In the genomic region with DNA sequence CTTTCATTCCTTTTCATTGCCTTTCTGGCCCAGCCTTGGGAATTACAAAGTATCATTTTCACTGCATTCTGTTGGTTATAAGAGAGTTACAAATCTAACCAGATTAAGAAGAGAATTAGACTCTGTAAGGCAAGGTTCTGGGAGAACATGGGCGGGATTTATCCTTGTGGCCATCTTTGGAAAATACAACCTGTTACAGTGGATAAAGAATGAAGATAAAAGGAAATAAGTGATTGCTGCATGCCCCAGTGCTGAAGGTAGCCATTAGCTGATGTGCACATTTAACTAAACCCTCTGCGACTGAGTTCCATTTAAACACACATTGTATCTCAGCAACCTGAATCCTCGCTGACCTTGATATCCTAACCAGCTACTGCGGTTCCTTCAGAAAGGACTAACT, we compare ENCODE assay signal across 2 cellular contexts.
TF ChIP-seq lines count a peak whose summit lies in the region.

No MANE protein-coding gene starts in this region.

TF ChIP-seq in A549, 52 proteins besides CTCF, POLR2A, EP300 and RAD21 (continued from another document):
- TF ChIP-seq MAZ (IDR thresholded peaks at IDR 0.05; ENCODE audit: borderline replicate concordance, low read depth, low read length) = no peak
- TF ChIP-seq ZFP36 (IDR thresholded peaks at IDR 0.05; ENCODE audit: borderline replicate concordance, partially characterized antibody) = no peak
- TF ChIP-seq, protein P1, sequence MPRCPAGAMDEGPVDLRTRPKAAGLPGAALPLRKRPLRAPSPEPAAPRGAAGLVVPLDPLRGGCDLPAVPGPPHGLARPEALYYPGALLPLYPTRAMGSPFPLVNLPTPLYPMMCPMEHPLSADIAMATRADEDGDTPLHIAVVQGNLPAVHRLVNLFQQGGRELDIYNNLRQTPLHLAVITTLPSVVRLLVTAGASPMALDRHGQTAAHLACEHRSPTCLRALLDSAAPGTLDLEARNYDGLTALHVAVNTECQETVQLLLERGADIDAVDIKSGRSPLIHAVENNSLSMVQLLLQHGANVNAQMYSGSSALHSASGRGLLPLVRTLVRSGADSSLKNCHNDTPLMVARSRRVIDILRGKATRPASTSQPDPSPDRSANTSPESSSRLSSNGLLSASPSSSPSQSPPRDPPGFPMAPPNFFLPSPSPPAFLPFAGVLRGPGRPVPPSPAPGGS (IDR thresholded peaks at IDR 0.05) = no peak
- no peak for TF ChIP-seq ZNF302 (CRISPR knock-in tag; IDR thresholded peaks at IDR 0.05)
- no peak for TF ChIP-seq ESRRA (IDR thresholded peaks at IDR 0.05; ENCODE audit: borderline replicate concordance, low read length)
- TF ChIP-seq, protein P2, sequence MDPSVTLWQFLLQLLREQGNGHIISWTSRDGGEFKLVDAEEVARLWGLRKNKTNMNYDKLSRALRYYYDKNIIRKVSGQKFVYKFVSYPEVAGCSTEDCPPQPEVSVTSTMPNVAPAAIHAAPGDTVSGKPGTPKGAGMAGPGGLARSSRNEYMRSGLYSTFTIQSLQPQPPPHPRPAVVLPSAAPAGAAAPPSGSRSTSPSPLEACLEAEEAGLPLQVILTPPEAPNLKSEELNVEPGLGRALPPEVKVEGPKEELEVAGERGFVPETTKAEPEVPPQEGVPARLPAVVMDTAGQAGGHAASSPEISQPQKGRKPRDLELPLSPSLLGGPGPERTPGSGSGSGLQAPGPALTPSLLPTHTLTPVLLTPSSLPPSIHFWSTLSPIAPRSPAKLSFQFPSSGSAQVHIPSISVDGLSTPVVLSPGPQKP (IDR thresholded peaks at IDR 0.05; ENCODE audit: low read depth, low read length) = no peak
- no peak for TF ChIP-seq CHD2 (IDR thresholded peaks at IDR 0.05; ENCODE audit: low read length, partially characterized antibody)
- TF ChIP-seq NPAS2 (CRISPR knock-in tag; IDR thresholded peaks at IDR 0.05; ENCODE audit: borderline replicate concordance) = no peak
- TF ChIP-seq, protein P3, sequence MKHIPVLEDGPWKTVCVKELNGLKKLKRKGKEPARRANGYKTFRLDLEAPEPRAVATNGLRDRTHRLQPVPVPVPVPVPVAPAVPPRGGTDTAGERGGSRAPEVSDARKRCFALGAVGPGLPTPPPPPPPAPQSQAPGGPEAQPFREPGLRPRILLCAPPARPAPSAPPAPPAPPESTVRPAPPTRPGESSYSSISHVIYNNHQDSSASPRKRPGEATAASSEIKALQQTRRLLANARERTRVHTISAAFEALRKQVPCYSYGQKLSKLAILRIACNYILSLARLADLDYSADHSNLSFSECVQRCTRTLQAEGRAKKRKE (CRISPR knock-in tag; IDR thresholded peaks at IDR 0.05; ENCODE audit: low read depth) = no peak
- TF ChIP-seq, protein P4, sequence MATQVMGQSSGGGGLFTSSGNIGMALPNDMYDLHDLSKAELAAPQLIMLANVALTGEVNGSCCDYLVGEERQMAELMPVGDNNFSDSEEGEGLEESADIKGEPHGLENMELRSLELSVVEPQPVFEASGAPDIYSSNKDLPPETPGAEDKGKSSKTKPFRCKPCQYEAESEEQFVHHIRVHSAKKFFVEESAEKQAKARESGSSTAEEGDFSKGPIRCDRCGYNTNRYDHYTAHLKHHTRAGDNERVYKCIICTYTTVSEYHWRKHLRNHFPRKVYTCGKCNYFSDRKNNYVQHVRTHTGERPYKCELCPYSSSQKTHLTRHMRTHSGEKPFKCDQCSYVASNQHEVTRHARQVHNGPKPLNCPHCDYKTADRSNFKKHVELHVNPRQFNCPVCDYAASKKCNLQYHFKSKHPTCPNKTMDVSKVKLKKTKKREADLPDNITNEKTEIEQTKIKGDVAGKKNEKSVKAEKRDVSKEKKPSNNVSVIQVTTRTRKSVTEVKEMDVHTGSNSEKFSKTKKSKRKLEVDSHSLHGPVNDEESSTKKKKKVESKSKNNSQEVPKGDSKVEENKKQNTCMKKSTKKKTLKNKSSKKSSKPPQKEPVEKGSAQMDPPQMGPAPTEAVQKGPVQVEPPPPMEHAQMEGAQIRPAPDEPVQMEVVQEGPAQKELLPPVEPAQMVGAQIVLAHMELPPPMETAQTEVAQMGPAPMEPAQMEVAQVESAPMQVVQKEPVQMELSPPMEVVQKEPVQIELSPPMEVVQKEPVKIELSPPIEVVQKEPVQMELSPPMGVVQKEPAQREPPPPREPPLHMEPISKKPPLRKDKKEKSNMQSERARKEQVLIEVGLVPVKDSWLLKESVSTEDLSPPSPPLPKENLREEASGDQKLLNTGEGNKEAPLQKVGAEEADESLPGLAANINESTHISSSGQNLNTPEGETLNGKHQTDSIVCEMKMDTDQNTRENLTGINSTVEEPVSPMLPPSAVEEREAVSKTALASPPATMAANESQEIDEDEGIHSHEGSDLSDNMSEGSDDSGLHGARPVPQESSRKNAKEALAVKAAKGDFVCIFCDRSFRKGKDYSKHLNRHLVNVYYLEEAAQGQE (IDR thresholded peaks at IDR 0.05) = no peak
- no peak for TF ChIP-seq FOXS1 (CRISPR knock-in tag; IDR thresholded peaks at IDR 0.05)
- TF ChIP-seq RNF2 (IDR thresholded peaks at IDR 0.05; ENCODE audit: borderline replicate concordance, low read depth) = no peak
- TF ChIP-seq HOXB13 (CRISPR knock-in tag; IDR thresholded peaks at IDR 0.05; ENCODE audit: low read depth) = no peak
- TF ChIP-seq KDM1A (IDR thresholded peaks at IDR 0.05; ENCODE audit: low read depth) = no peak
- TF ChIP-seq SMC3 (IDR thresholded peaks at IDR 0.05) = no peak

TF ChIP-seq in WTC11, 78 proteins besides CTCF, POLR2A, EP300 and RAD21 (continued from another document):
- TF ChIP-seq, protein P5, sequence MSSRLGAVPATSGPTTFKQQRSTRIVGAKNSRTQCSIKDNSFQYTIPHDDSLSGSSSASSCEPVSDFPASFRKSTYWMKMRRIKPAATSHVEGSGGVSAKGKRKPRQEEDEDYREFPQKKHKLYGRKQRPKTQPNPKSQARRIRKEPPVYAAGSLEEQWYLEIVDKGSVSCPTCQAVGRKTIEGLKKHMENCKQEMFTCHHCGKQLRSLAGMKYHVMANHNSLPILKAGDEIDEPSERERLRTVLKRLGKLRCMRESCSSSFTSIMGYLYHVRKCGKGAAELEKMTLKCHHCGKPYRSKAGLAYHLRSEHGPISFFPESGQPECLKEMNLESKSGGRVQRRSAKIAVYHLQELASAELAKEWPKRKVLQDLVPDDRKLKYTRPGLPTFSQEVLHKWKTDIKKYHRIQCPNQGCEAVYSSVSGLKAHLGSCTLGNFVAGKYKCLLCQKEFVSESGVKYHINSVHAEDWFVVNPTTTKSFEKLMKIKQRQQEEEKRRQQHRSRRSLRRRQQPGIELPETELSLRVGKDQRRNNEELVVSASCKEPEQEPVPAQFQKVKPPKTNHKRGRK (CRISPR knock-in tag; IDR thresholded peaks at IDR 0.05; ENCODE audit: borderline replicate concordance) = no peak
- TF ChIP-seq, protein P6, sequence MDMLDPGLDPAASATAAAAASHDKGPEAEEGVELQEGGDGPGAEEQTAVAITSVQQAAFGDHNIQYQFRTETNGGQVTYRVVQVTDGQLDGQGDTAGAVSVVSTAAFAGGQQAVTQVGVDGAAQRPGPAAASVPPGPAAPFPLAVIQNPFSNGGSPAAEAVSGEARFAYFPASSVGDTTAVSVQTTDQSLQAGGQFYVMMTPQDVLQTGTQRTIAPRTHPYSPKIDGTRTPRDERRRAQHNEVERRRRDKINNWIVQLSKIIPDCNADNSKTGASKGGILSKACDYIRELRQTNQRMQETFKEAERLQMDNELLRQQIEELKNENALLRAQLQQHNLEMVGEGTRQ (CRISPR knock-in tag; IDR thresholded peaks at IDR 0.05) = no peak
- TF ChIP-seq ZNF396 (CRISPR knock-in tag; IDR thresholded peaks at IDR 0.05; ENCODE audit: borderline replicate concordance) (no peak), NR2C2 (CRISPR knock-in tag; IDR thresholded peaks at IDR 0.05) (no peak), OVOL2 (CRISPR knock-in tag; IDR thresholded peaks at IDR 0.05; ENCODE audit: borderline replicate concordance) (no peak), CREB1 (CRISPR knock-in tag; IDR thresholded peaks at IDR 0.05) (no peak), SP1 (CRISPR knock-in tag; conservative IDR thresholded peaks at IDR 0.05) (no peak), PRRX2 (CRISPR knock-in tag; IDR thresholded peaks at IDR 0.05) (no peak), MYBL2 (CRISPR knock-in tag; IDR thresholded peaks at IDR 0.05) (no peak), SMAD4 (CRISPR knock-in tag; IDR thresholded peaks at IDR 0.05) (no peak)
- TF ChIP-seq, protein P7, sequence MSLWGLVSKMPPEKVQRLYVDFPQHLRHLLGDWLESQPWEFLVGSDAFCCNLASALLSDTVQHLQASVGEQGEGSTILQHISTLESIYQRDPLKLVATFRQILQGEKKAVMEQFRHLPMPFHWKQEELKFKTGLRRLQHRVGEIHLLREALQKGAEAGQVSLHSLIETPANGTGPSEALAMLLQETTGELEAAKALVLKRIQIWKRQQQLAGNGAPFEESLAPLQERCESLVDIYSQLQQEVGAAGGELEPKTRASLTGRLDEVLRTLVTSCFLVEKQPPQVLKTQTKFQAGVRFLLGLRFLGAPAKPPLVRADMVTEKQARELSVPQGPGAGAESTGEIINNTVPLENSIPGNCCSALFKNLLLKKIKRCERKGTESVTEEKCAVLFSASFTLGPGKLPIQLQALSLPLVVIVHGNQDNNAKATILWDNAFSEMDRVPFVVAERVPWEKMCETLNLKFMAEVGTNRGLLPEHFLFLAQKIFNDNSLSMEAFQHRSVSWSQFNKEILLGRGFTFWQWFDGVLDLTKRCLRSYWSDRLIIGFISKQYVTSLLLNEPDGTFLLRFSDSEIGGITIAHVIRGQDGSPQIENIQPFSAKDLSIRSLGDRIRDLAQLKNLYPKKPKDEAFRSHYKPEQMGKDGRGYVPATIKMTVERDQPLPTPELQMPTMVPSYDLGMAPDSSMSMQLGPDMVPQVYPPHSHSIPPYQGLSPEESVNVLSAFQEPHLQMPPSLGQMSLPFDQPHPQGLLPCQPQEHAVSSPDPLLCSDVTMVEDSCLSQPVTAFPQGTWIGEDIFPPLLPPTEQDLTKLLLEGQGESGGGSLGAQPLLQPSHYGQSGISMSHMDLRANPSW (CRISPR knock-in tag; conservative IDR thresholded peaks at IDR 0.05; ENCODE audit: low read depth) = no peak
- TF ChIP-seq, protein P8, sequence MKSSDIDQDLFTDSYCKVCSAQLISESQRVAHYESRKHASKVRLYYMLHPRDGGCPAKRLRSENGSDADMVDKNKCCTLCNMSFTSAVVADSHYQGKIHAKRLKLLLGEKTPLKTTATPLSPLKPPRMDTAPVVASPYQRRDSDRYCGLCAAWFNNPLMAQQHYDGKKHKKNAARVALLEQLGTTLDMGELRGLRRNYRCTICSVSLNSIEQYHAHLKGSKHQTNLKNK (CRISPR knock-in tag; IDR thresholded peaks at IDR 0.05) = no peak
- TF ChIP-seq, protein P9, sequence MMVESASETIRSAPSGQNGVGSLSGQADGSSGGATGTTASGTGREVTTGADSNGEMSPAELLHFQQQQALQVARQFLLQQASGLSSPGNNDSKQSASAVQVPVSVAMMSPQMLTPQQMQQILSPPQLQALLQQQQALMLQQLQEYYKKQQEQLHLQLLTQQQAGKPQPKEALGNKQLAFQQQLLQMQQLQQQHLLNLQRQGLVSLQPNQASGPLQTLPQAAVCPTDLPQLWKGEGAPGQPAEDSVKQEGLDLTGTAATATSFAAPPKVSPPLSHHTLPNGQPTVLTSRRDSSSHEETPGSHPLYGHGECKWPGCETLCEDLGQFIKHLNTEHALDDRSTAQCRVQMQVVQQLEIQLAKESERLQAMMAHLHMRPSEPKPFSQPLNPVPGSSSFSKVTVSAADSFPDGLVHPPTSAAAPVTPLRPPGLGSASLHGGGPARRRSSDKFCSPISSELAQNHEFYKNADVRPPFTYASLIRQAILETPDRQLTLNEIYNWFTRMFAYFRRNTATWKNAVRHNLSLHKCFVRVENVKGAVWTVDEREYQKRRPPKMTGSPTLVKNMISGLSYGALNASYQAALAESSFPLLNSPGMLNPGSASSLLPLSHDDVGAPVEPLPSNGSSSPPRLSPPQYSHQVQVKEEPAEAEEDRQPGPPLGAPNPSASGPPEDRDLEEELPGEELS (CRISPR knock-in tag; IDR thresholded peaks at IDR 0.05) = no peak
- TF ChIP-seq, protein P10, sequence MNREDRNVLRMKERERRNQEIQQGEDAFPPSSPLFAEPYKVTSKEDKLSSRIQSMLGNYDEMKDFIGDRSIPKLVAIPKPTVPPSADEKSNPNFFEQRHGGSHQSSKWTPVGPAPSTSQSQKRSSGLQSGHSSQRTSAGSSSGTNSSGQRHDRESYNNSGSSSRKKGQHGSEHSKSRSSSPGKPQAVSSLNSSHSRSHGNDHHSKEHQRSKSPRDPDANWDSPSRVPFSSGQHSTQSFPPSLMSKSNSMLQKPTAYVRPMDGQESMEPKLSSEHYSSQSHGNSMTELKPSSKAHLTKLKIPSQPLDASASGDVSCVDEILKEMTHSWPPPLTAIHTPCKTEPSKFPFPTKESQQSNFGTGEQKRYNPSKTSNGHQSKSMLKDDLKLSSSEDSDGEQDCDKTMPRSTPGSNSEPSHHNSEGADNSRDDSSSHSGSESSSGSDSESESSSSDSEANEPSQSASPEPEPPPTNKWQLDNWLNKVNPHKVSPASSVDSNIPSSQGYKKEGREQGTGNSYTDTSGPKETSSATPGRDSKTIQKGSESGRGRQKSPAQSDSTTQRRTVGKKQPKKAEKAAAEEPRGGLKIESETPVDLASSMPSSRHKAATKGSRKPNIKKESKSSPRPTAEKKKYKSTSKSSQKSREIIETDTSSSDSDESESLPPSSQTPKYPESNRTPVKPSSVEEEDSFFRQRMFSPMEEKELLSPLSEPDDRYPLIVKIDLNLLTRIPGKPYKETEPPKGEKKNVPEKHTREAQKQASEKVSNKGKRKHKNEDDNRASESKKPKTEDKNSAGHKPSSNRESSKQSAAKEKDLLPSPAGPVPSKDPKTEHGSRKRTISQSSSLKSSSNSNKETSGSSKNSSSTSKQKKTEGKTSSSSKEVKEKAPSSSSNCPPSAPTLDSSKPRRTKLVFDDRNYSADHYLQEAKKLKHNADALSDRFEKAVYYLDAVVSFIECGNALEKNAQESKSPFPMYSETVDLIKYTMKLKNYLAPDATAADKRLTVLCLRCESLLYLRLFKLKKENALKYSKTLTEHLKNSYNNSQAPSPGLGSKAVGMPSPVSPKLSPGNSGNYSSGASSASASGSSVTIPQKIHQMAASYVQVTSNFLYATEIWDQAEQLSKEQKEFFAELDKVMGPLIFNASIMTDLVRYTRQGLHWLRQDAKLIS (CRISPR knock-in tag; IDR thresholded peaks at IDR 0.05; ENCODE audit: borderline replicate concordance) = no peak
